Comparison of ENCODE assay signal across 16 cellular contexts in the genomic region with DNA sequence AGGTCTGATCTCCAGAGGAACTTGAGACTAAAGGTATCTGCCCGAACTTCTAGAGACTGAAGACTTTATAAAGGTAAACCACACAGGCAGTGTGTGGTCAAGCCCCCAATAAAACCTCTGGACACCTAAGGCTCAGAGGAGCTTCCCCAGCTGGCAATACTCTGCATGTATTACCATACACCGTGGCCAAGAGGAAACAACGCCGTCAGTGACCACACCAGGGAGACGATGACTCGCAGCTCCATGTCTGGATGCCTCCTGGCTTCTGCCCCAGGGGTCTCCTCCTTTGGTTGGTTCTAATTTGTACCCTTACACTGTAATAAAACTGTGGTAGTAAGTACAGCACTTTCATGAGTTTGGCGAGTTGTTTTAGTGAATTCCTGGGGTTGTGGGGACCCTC. TPM values are rescaled to one million over a fixed set of nuclear protein-coding genes. Genes with fewer than 3 reads are reported as not detected.
DNase-seq lines count a peak whose midpoint lies in the region; ATAC-seq, FAIRE-seq and TF ChIP-seq lines count a peak whose summit lies in the region.
"Had no signal": no experiment of that assay in that cellular context is flagged by ENCODE, and none has a peak within 500 bp of the region (broad histone marks: within the 10 kb centered on the region; RNA-seq: fewer than 3 reads in every experiment).

No MANE protein-coding gene starts in this region.

- H3K4me2 ChIP-seq in K562 (ENCODE audit: insufficient read depth, low read length), result no peak overlapping the region

- H3K79me2 ChIP-seq in K562 (ENCODE audit: control insufficient read depth, insufficient read depth, low read length), result no peaks in the 10 kb centered on the region

- H3K36me3 ChIP-seq in K562 (ENCODE audit: control insufficient read depth, insufficient read depth, low read length) (no peaks in the 10 kb centered on the region), prostate gland (peaks cover 0 to 5% of the 10 kb centered on the region in 2 donors)

- H4K20me1 ChIP-seq in K562 (replicated peaks; ENCODE audit: control insufficient read depth, insufficient read depth, low read length), result no peaks in the 10 kb centered on the region

- in situ Hi-C loops in K562 (cut with MboI), result no loop called here

- H2AFZ ChIP-seq in K562 (ENCODE audit: low read depth, low read length), result 0 out of 2 replicates have a peak overlapping the region, but pooled peaks have one; percentile 43

- TF ChIP-seq CTCF in AG10803 (conservative IDR thresholded peaks at IDR 0.05; ENCODE audit: low read length) (no peak), K562 (IDR thresholded peaks at IDR 0.05 in 2 of 3, conservative IDR thresholded peaks at IDR 0.05 in 1 of 3; ENCODE audit: insufficient read depth in 2 of 3, low read depth in 1 of 3, low read length in 3 of 3) (no peak), prostate gland (IDR thresholded peaks at IDR 0.05) (no peak)

- CTCF ChIA-PET in K562 (lab: Yijun Ruan, JAX; ENCODE audit: low intra/inter-chr PET ratio), result no interaction called here

- no peak for ATAC-seq in K562
- no peak for ATAC-seq in GM21723 (IDR thresholded peaks at IDR 0.05; ENCODE audit: unreplicated experiment)
- ATAC-seq: stimulated activated memory B cell treated with anti-CD40 and anti-IgM and Interleukin-4, amounts not matched to agents 10 μg/mL and 1 μg/mL and 100 μg/mL, for 72 hours had no signal

- POLR2A ChIA-PET in K562 (lab: Yijun Ruan, JAX), result no interaction called here

- no TSS peak for BruUV-seq in K562 (replicated peaks; lab: Mats Ljungman, UMichigan)

- TF ChIP-seq POLR2A in K562 (conservative IDR thresholded peaks at IDR 0.05), result no peak
- no peak for TF ChIP-seq POLR2A in prostate gland (IDR thresholded peaks at IDR 0.05)

- H3K27ac ChIP-seq in K562 (ENCODE audit: extremely low read depth, low read depth, low read length), result no peak overlapping the region
- no peak overlapping the region for H3K27ac ChIP-seq in prostate gland
- H3K27ac ChIP-seq: esophagus squamous epithelium had no signal

- H3K9ac ChIP-seq in K562 (ENCODE audit: insufficient read depth in 1 of 2, low read depth in 2 of 2, low read length in 2 of 2), result peak overlapping the region in 1 of 2 experiments; percentile 55; a peak in 1 of 4 replicates

- no peaks in the 10 kb centered on the region for H3K9me3 ChIP-seq in K562 (replicated peaks; ENCODE audit: control insufficient read depth, insufficient read depth, low read depth, low read length)
- no peaks in the 10 kb centered on the region for H3K9me3 ChIP-seq in prostate gland
- H3K9me3 ChIP-seq: esophagus squamous epithelium had no signal

- H3K4me3 ChIP-seq in AG10803 (ENCODE audit: low read length) (no peak overlapping the region), K562 (no peak overlapping the region), prostate gland (no peak overlapping the region)
- H3K4me3 ChIP-seq: esophagus squamous epithelium had no signal

- H3K4me1 ChIP-seq in K562 (replicated peaks in 1 of 2; ENCODE audit: control insufficient read depth in 2 of 2, insufficient read depth in 2 of 2, low read length in 2 of 2), result peaks cover 4 to 19% of the 10 kb centered on the region in 2 experiments; a peak in 4 of 5 replicates
- no peaks in the 10 kb centered on the region for H3K4me1 ChIP-seq in prostate gland (replicated peaks)

- H3K27me3 ChIP-seq in K562 (ENCODE audit: control insufficient read depth in 2 of 2, insufficient read depth in 2 of 2, low read length in 2 of 2) (peaks cover 4 to 12% of the 10 kb centered on the region in 2 experiments; a peak in 3 of 5 replicates), prostate gland (replicated peaks; ENCODE audit: insufficient read depth) (no peaks in the 10 kb centered on the region)
- H3K27me3 ChIP-seq: esophagus squamous epithelium had no signal

- WGBS in K562 (ENCODE audit: insufficient coverage, low coverage, missing lambda C conversion rate), result 15% methylated on average over 7 of the region's 7 CpGs
- 90% methylated on average over 7 of the region's 7 CpGs for WGBS in prostate gland

- DNase-seq in AG10803 (ENCODE audit: low read depth) (peak; percentile 73), M059J (ENCODE audit: low read depth) (peak; percentile 83), K562 (ENCODE audit: extremely low read depth in 1 of 4, low spot score in 3 of 4) (no peak), kidney tubule cell (ENCODE audit: low spot score) (peak; percentile 51), activated gamma-delta T cell treated with Interleukin-2 at 50 U/mL for 16 hours (no peak), prostate gland (ENCODE audit: low spot score) (no peak)
- no peak for DNase-seq in activated CD4-positive, CD25-positive, alpha-beta regulatory T cell treated with anti-CD3 and anti-CD28 coated beads, Interleukin-2, amount 50 U/mL, for 72 hours
- DNase-seq: activated naive CD4-positive, alpha-beta T cell treated with Interleukin-2 at 50 U/mL for 16 hours; esophagus squamous epithelium; midbrain; NCI-H1436 treated with DMSO at 0.1 percent for 48 hours; NCI-H524 treated with DMSO at 0.1 percent for 48 hours; Right ventricle myocardium superior; stimulated activated CD4-positive, alpha-beta T cell treated with anti-CD3 and anti-CD28 coated beads, Interleukin-4, amount 100 ng/mL, for 1 hour had no signal

- no peak for FAIRE-seq in K562 (lab: Jason Lieb, UNC)

- TF ChIP-seq RAD21 in K562 (CRISPR knock-in tag; conservative IDR thresholded peaks at IDR 0.05 in 1 of 2, IDR thresholded peaks at IDR 0.05 in 1 of 2), result no peak

- TF ChIP-seq EP300 in K562 (IDR thresholded peaks at IDR 0.05; ENCODE audit: low read length), result no peak

- H3K9me1 ChIP-seq in K562 (ENCODE audit: control insufficient read depth, insufficient read depth, low read length), result no peaks in the 10 kb centered on the region

- intact Hi-C loops in K562 (cut with micrococcal nuclease) (loop anchor here (5.0 kb wide), 1 partner anchor 67 kb away; no protein-coding TSS in a partner anchor), prostate gland (cut with DNase I) (loop anchor here (5.0 kb wide), 1 partner anchor 257 kb away; no protein-coding TSS in a partner anchor)

TF ChIP-seq in K562, 482 proteins besides CTCF, POLR2A, EP300 and RAD21 (continues in another document):
- TF ChIP-seq PHTF2 (CRISPR knock-in tag; IDR thresholded peaks at IDR 0.05) (no peak), NR3C1 (CRISPR knock-in tag; IDR thresholded peaks at IDR 0.05) (no peak), RB1 (IDR thresholded peaks at IDR 0.05; ENCODE audit: low read depth) (no peak), ZBTB1 (CRISPR knock-in tag; IDR thresholded peaks at IDR 0.05; ENCODE audit: borderline replicate concordance, low read depth) (no peak)
- TF ChIP-seq, protein P1, sequence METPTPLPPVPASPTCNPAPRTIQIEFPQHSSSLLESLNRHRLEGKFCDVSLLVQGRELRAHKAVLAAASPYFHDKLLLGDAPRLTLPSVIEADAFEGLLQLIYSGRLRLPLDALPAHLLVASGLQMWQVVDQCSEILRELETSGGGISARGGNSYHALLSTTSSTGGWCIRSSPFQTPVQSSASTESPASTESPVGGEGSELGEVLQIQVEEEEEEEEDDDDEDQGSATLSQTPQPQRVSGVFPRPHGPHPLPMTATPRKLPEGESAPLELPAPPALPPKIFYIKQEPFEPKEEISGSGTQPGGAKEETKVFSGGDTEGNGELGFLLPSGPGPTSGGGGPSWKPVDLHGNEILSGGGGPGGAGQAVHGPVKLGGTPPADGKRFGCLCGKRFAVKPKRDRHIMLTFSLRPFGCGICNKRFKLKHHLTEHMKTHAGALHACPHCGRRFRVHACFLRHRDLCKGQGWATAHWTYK (CRISPR knock-in tag; IDR thresholded peaks at IDR 0.05), result no peak

RNA-seq across cellular contexts. Expression of gene BCL2L10, which starts 32.1 kb away (rescaled TPM):
- not detected in 2 replicates for total RNA-seq in M059J (2014; rRNA removed; shearing (Covaris generic))
- total RNA-seq in K562 (2011; cell fraction: chromatin; rRNA removed; ENCODE audit: low replicate concordance), result not detected in 2 replicates
- not detected in 2 replicates for total RNA-seq in K562 (2011; cell fraction: nucleolus; rRNA removed)
- not detected in 2 replicates for total RNA-seq in K562 (2011; cell fraction: nucleoplasm; rRNA removed)
- total RNA-seq in K562 (2014; rRNA removed), result not detected in 2 replicates
- total RNA-seq in K562 (2014; rRNA removed; fragmentation: Illumina TruSeq; extraction: Trizol), result not detected in 2 replicates
- not detected in 2 replicates for total RNA-seq in K562 (2015; rRNA removed; fragmentation: Illumina TruSeq; extraction: Trizol)
- not detected in 2 replicates for total RNA-seq in K562 (2021)
- polyA plus RNA-seq in K562 (2011; rRNA removed), result not detected in 2 replicates
- polyA plus RNA-seq in K562 (2011; cell fraction: cytosol; rRNA removed), result not detected in 2 replicates
- not detected in 2 replicates for polyA plus RNA-seq in K562 (2011; cell fraction: nucleus; rRNA removed)
- polyA plus RNA-seq in K562 (2012), result not detected in 2 replicates
- not detected in 2 replicates for polyA plus RNA-seq in K562 (2014; fragmentation: Illumina TruSeq; extraction: Trizol)
- not detected for polyA plus RNA-seq in K562 (2014; fragmentation: Nextera tagmentation; extraction: Ambion mirVana)
- polyA plus RNA-seq in K562 (2014; rRNA removed), result not detected in 2 replicates
- not detected in 2 replicates for polyA minus RNA-seq in K562 (2011; rRNA and poly(A)+ RNA removed)
- polyA minus RNA-seq in K562 (2011; cell fraction: cytosol; rRNA and poly(A)+ RNA removed), result not detected in 2 replicates
- not detected in 2 replicates for polyA minus RNA-seq in K562 (2011; cell fraction: nucleus; rRNA and poly(A)+ RNA removed)
- total RNA-seq in prostate gland, result under 1 TPM in 1 of 2 donors, not detected in 1; 0.55 TPM
- total RNA-seq: Right ventricle myocardium superior had no signal

RNA-seq across cellular contexts. Expression of gene GNB5, which starts 46.5 kb away (rescaled TPM):
- total RNA-seq in M059J (2014; rRNA removed; shearing (Covaris generic)), result 37.8 and 47.5 TPM in 2 replicates
- 1.4 and 1.9 TPM in 2 replicates for total RNA-seq in K562 (2011; cell fraction: chromatin; rRNA removed; ENCODE audit: low replicate concordance)
- 0.92 and 1.2 TPM in 2 replicates for total RNA-seq in K562 (2011; cell fraction: nucleolus; rRNA removed)
- total RNA-seq in K562 (2011; cell fraction: nucleoplasm; rRNA removed), result 2.1 and 2.2 TPM in 2 replicates
- total RNA-seq in K562 (2014; rRNA removed), result 0.77 and 2.5 TPM in 2 replicates
- 0.64 and 0.84 TPM in 2 replicates for total RNA-seq in K562 (2014; rRNA removed; fragmentation: Illumina TruSeq; extraction: Trizol)
- total RNA-seq in K562 (2015; rRNA removed; fragmentation: Illumina TruSeq; extraction: Trizol), result 0.11 and 0.98 TPM in 2 replicates
- 1.0 and 1.1 TPM in 2 replicates for total RNA-seq in K562 (2021)
- 0.70 and 0.79 TPM in 2 replicates for polyA plus RNA-seq in K562 (2011; rRNA removed)
- 0.55 and 0.79 TPM in 2 replicates for polyA plus RNA-seq in K562 (2011; cell fraction: cytosol; rRNA removed)
- 0.48 and 0.74 TPM in 2 replicates for polyA plus RNA-seq in K562 (2011; cell fraction: nucleus; rRNA removed)
- 0.92 and 1.2 TPM in 2 replicates for polyA plus RNA-seq in K562 (2012)
- 0.61 and 0.70 TPM in 2 replicates for polyA plus RNA-seq in K562 (2014; fragmentation: Illumina TruSeq; extraction: Trizol)
- polyA plus RNA-seq in K562 (2014; fragmentation: Nextera tagmentation; extraction: Ambion mirVana), result under 1 TPM; 0.14 to 0.32 TPM
- 0.63 and 2.1 TPM in 2 replicates for polyA plus RNA-seq in K562 (2014; rRNA removed)
- 0.77 and 0.81 TPM in 2 replicates for polyA minus RNA-seq in K562 (2011; rRNA and poly(A)+ RNA removed)
- 1.0 and 2.4 TPM in 2 replicates for polyA minus RNA-seq in K562 (2011; cell fraction: cytosol; rRNA and poly(A)+ RNA removed)
- 0.44 and 1.3 TPM in 2 replicates for polyA minus RNA-seq in K562 (2011; cell fraction: nucleus; rRNA and poly(A)+ RNA removed)
- total RNA-seq in prostate gland, result 10 to 100 TPM; 23.3 to 85.7 TPM

Comparison
In these comparisons a context has a peak if more than half of its experiments do, and no peak if none do; other contexts are left out.
1. DNase-seq: peak in AG10803 (single experiment), M059J (single experiment) and kidney tubule cell (single experiment); none in K562 (0 of 4), activated gamma-delta T cell treated with Interleukin-2 at 50 U/mL for 16 hours (single experiment), activated CD4-positive, CD25-positive, alpha-beta regulatory T cell treated with anti-CD3 and anti-CD28 coated beads, Interleukin-2, amount 50 U/mL, for 72 hours (single experiment) and prostate gland (single experiment).
2. RNA of gene GNB5, which starts 46.5 kb away (total RNA-seq): 23.3 to 85.7 TPM in prostate gland and 37.8 to 47.5 TPM in M059J; 0.11 to 2.5 TPM in K562; every median in the first group is over 4 times any median in the second.